Comparison of ENCODE assay signal across 8 cellular contexts in genomic region chr2:124810132-124810531, GRCh38.
DNase-seq lines count a peak whose midpoint lies in the region; ATAC-seq and TF ChIP-seq lines count a peak whose summit lies in the region.
"Had no signal": no experiment of that assay in that cellular context is flagged by ENCODE, and none has a peak within 500 bp of the region (broad histone marks: within the 10 kb centered on the region; RNA-seq: fewer than 3 reads in every experiment).

No MANE protein-coding gene starts in this region.

- DNase-seq in HPDE6-E6E7 (ENCODE audit: extremely low spot score) (peak; percentile 1), NCI-H774 (lab: John Stamatoyannopoulos, UW) (peak; percentile 14), fibroblast of peridontal ligament (ENCODE audit: extremely low read depth) (peak; percentile 13), pons (ENCODE audit: low spot score) (peak; percentile 69), NCI-H1930 (lab: John Stamatoyannopoulos, UW) (no peak), cortex of kidney (lab: John Stamatoyannopoulos, UW) (no peak)
- DNase-seq: mammary epithelial cell had no signal

- no peaks in the 10 kb centered on the region for H3K36me3 ChIP-seq in gastroesophageal sphincter

- H3K4me3 ChIP-seq in gastroesophageal sphincter, result no peak overlapping the region

- no peaks in the 10 kb centered on the region for H3K27me3 ChIP-seq in gastroesophageal sphincter

- no peak for TF ChIP-seq POLR2A in gastroesophageal sphincter (IDR thresholded peaks at IDR 0.05)

- H3K27ac ChIP-seq in gastroesophageal sphincter, result no peak overlapping the region

- TF ChIP-seq CTCF in gastroesophageal sphincter (IDR thresholded peaks at IDR 0.05), result peak in 1 of 4 experiments; percentile 22

- H3K4me1 ChIP-seq in gastroesophageal sphincter, result no peaks in the 10 kb centered on the region

- TF ChIP-seq EP300 in gastroesophageal sphincter (IDR thresholded peaks at IDR 0.05), result no peak

- WGBS in gastroesophageal sphincter (ENCODE audit: low coverage in 1 of 2), 2 donors, result 55% methylated on average over 4 of the region's 4 CpGs; no CpG with 5 or more reads in 1 of the 2 donors

- no peak for ATAC-seq in gastroesophageal sphincter

- H3K9me3 ChIP-seq in gastroesophageal sphincter, result no peaks in the 10 kb centered on the region

Comparison
In these comparisons a context has a peak if more than half of its experiments do, and no peak if none do; other contexts are left out.
1. DNase-seq: peak in HPDE6-E6E7 (single experiment), NCI-H774 (single experiment), fibroblast of peridontal ligament (single experiment) and pons (single experiment); none in NCI-H1930 (0 of 2) and cortex of kidney (single experiment).